In genomic region chr17:81512560-81512983, GRCh38 we compare ENCODE assay signal across 8 cellular contexts. TPM values are rescaled to one million over a fixed set of nuclear protein-coding genes. Genes with fewer than 3 reads are reported as not detected.
A peak's percentile ranks its signal among the peaks of the same experiment; 100 is the strongest.
DNase-seq lines count a peak whose midpoint lies in the region; ATAC-seq and TF ChIP-seq lines count a peak whose summit lies in the region.

Gene ACTG1 (minus strand): TSS chr17:81512799. CDS start chr17:81512354, 445 bp downstream.

- H3K36me3 ChIP-seq in kidney epithelial cell (ENCODE audit: control insufficient read depth, insufficient read depth, low read length), result peaks cover 14% of the 10 kb centered on the region

- peak; percentile 42 for ATAC-seq in HG03196 (IDR thresholded peaks at IDR 0.05; ENCODE audit: unreplicated experiment)

- peak; percentile 73 for DNase-seq in NCI-H2029 (lab: John Stamatoyannopoulos, UW)
- no peak for DNase-seq in NCI-H2029 treated with DMSO at 0.1 percent for 48 hours (lab: John Stamatoyannopoulos, UW)
- DNase-seq in NCI-H510A treated with DMSO at 0.1 percent for 48 hours (lab: John Stamatoyannopoulos, UW), result peak; percentile 86
- peak; percentile 83 to 87 for DNase-seq in activated CD4-positive, alpha-beta T cell treated with anti-CD3 and anti-CD28 coated beads for 24 hours (ENCODE audit: low read depth in 2 of 2)
- peak; percentile 35 to 48 for DNase-seq in cerebellar nuclear complex (lab: John Stamatoyannopoulos, UW)
- DNase-seq in kidney epithelial cell (ENCODE audit: low read depth), result no peak
- peak; percentile 84 to 91 for DNase-seq in stimulated activated CD4-positive, alpha-beta T cell treated with anti-CD3 and anti-CD28 coated beads, Interleukin-15, amount 100 ng/mL, for 1 hour (ENCODE audit: low read depth in 1 of 2, low spot score in 1 of 2)

- H3K4me3 ChIP-seq in kidney epithelial cell (ENCODE audit: low read depth, low read length), result peak within 1 kb of the TSS; percentile 71

- H3K27me3 ChIP-seq in kidney epithelial cell (ENCODE audit: control insufficient read depth, insufficient read depth, low read length), result no peaks in the 10 kb centered on the region

- TF ChIP-seq CTCF in kidney epithelial cell (IDR thresholded peaks at IDR 0.05; ENCODE audit: insufficient read depth, low read length, poor library complexity, severe bottlenecking), result no peak

RNA-seq across cellular contexts. Expression of gene ACTG1, which starts in this region (rescaled TPM):
- total RNA-seq in kidney epithelial cell, result 8,883 and 9,424 TPM in 2 replicates

Comparison
In these comparisons a context has a peak if more than half of its experiments do, and no peak if none do; other contexts are left out.
1. DNase-seq: peak in NCI-H2029 (single experiment), NCI-H510A treated with DMSO at 0.1 percent for 48 hours (single experiment), activated CD4-positive, alpha-beta T cell treated with anti-CD3 and anti-CD28 coated beads for 24 hours (2 of 2), cerebellar nuclear complex (2 of 2) and stimulated activated CD4-positive, alpha-beta T cell treated with anti-CD3 and anti-CD28 coated beads, Interleukin-15, amount 100 ng/mL, for 1 hour (2 of 2); none in NCI-H2029 treated with DMSO at 0.1 percent for 48 hours (single experiment) and kidney epithelial cell (single experiment).